15 cellular contexts compared by ENCODE assay signal in genomic region chr4:105996845-105997244, GRCh38.
DNase-seq lines count a peak whose midpoint lies in the region; TF ChIP-seq lines count a peak whose summit lies in the region.
"Had no signal": no experiment of that assay in that cellular context is flagged by ENCODE, and none has a peak within 500 bp of the region (broad histone marks: within the 10 kb centered on the region; RNA-seq: fewer than 3 reads in every experiment).

No MANE protein-coding gene starts in this region.

- H3K4me3 ChIP-seq in lower leg skin (ENCODE audit: low read depth, poor library complexity, severe bottlenecking) = no peak overlapping the region

- no peak for TF ChIP-seq POLR2A in lower leg skin (IDR thresholded peaks at IDR 0.05)

- no peak overlapping the region for H3K27ac ChIP-seq in substantia nigra (ENCODE audit: low read depth, low read length, poor library complexity, severe bottlenecking)

- TF ChIP-seq CTCF in lower leg skin (IDR thresholded peaks at IDR 0.05) = no peak

- DNase-seq in HK-2 (ENCODE audit: unreplicated experiment) (peak; percentile 54), RPMI7951 (ENCODE audit: low read depth) (peak; percentile 57), glomerular visceral epithelial cell (ENCODE audit: extremely low spot score) (peak; percentile 48), NCI-H345 (lab: John Stamatoyannopoulos, UW) (no peak), lower leg skin (ENCODE audit: low spot score in 2 of 2) (no peak), substantia nigra (lab: John Stamatoyannopoulos, UW) (no peak), NCI-H2107 treated with DMSO at 0.1 percent for 48 hours (lab: John Stamatoyannopoulos, UW; ENCODE audit: unreplicated experiment) (no peak)
- DNase-seq: CD4-positive, CD25-positive, alpha-beta regulatory T cell; HCEC 1CT; KG1; NCI-H146; NCI-H2081; NCI-H510A treated with DMSO at 0.1 percent for 48 hours; NCI-H82; SHP77 had no signal

- WGBS in lower leg skin, 2 donors = 85 to 91% methylated on average over 7 of the region's 7 CpGs

- intact Hi-C loops in lower leg skin (cut with DNase I; ENCODE audit: low total_unique reads) = no loop called here

Comparison
In these comparisons a context has a peak if more than half of its experiments do, and no peak if none do; other contexts are left out.
1. DNase-seq: peak in HK-2 (single experiment), RPMI7951 (single experiment) and glomerular visceral epithelial cell (single experiment); none in NCI-H345 (single experiment), lower leg skin (0 of 2), substantia nigra (0 of 49) and NCI-H2107 treated with DMSO at 0.1 percent for 48 hours (single experiment).